20 cellular contexts compared by ENCODE assay signal in the genomic region with DNA sequence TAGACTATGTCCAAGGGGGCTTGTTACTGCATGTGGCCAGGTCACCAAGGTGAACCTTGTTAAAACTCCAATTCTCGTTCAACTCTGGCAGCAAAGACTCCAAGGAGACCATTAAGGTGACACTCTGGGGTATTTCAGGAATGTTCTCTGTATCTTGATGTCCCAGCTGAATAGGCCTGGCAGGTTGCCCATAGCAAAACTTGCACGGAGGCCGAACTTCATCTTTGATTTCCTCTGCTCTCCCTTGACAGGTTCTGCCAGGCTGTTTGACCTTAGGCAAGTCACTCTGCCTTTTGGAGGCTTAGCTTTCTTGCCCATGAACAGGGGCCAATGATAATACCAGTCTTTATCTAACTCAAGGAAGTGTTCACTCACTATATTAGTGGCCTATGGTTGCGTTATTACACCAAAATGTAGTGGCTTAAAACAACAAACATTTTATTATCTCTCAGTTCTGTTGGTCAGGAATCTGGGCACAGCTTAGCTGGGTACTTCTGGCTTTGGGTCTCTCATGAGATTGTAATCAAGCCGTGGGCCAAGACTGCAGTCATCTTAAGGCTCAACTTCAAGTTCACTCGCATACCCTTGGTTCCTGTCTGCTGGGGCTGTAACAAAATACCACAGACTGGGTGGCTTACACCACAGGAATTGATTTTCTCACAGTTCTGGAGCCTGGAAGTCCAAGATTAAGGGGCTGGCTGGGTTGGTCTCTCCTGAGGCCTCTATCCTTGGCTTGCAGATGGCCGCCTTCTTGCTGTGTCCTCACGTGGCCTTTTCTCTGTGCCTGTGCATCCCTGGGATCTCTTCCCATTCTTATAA.
DNase-seq lines count a peak whose midpoint lies in the region; ATAC-seq and TF ChIP-seq lines count a peak whose summit lies in the region.
"Had no signal": no experiment of that assay in that cellular context is flagged by ENCODE, and none has a peak within 500 bp of the region (broad histone marks: within the 10 kb centered on the region; RNA-seq: fewer than 3 reads in every experiment).

No MANE protein-coding gene starts in this region.

- DNase-seq in activated T-cell treated with anti-CD3 and anti-CD28 coated beads, Interleukin-2, amount 50 U/mL, for 24 hours: no peak
- DNase-seq in activated T-cell treated with anti-CD3 and anti-CD28 coated beads for 4 hours: no peak
- DNase-seq in MG63: peak; percentile 30
- no peak for DNase-seq in sciatic nerve (ENCODE audit: low spot score)
- DNase-seq in MCF 10A (ENCODE audit: unreplicated experiment): no peak
- no peak for DNase-seq in A172 (ENCODE audit: low spot score)
- DNase-seq: activated gamma-delta T cell; colonic mucosa; DMS79 treated with DMSO at 0.1 percent for 48 hours; HFFc6; Karpas-422; NCI-H1436; stimulated activated CD4-positive, alpha-beta T cell treated with anti-CD3 and anti-CD28 coated beads, Interleukin-4, amount 100 ng/mL, for 1 hour; testis had no signal

- H3K9me3 Mint-ChIP-seq in activated T-cell treated with anti-CD3 and anti-CD28 coated beads, Interleukin-2, amount 50 U/mL, for 24 hours: no peaks in the 10 kb centered on the region
- no peaks in the 10 kb centered on the region for H3K9me3 Mint-ChIP-seq in activated naive CD8-positive, alpha-beta T cell (ENCODE audit: low read depth)
- H3K9me3 Mint-ChIP-seq in MCF 10A (ENCODE audit: unreplicated experiment): no peaks in the 10 kb centered on the region

- POLR2A ChIA-PET in MCF 10A (lab: Yijun Ruan, JAX): interaction anchor here (0.7 kb wide), 1 partner anchor 9 kb away, joined by 3 read pairs; no protein-coding TSS in a partner anchor

- H3K27me3 Mint-ChIP-seq in activated T-cell treated with anti-CD3 and anti-CD28 coated beads, Interleukin-2, amount 50 U/mL, for 24 hours: no peaks in the 10 kb centered on the region
- H3K27me3 Mint-ChIP-seq in activated naive CD8-positive, alpha-beta T cell: no peaks in the 10 kb centered on the region
- peaks cover 19% of the 10 kb centered on the region for H3K27me3 Mint-ChIP-seq in MCF 10A (ENCODE audit: insufficient read depth, unreplicated experiment)

- no peaks in the 10 kb centered on the region for H3K27me3 ChIP-seq in MG63
- H3K27me3 ChIP-seq: colonic mucosa, testis had no signal

- no peaks in the 10 kb centered on the region for H3K36me3 ChIP-seq in MG63
- H3K36me3 ChIP-seq: colonic mucosa, prostate gland had no signal

- no peak for TF ChIP-seq CTCF in MCF 10A (IDR thresholded peaks at IDR 0.05; ENCODE audit: unreplicated experiment)

- H3K4me1 Mint-ChIP-seq in activated T-cell treated with anti-CD3 and anti-CD28 coated beads, Interleukin-2, amount 50 U/mL, for 24 hours (ENCODE audit: low read depth): peaks cover 55% of the 10 kb centered on the region
- peaks cover 55% of the 10 kb centered on the region for H3K4me1 Mint-ChIP-seq in activated naive CD8-positive, alpha-beta T cell (ENCODE audit: low read depth)
- H3K4me1 Mint-ChIP-seq in MCF 10A (ENCODE audit: insufficient read depth, unreplicated experiment): no peaks in the 10 kb centered on the region
- H3K4me1 Mint-ChIP-seq: CD14-positive monocyte had no signal

- intact Hi-C loops in sciatic nerve (cut with DNase I) (no loop called here), MCF 10A (cut with micrococcal nuclease) (no loop called here)

- peak overlapping the region; percentile 84 for H3K27ac Mint-ChIP-seq in activated T-cell treated with anti-CD3 and anti-CD28 coated beads, Interleukin-2, amount 50 U/mL, for 24 hours
- peak overlapping the region; percentile 83 for H3K27ac Mint-ChIP-seq in activated naive CD8-positive, alpha-beta T cell
- H3K27ac Mint-ChIP-seq in MCF 10A (ENCODE audit: low read depth, unreplicated experiment): no peak overlapping the region
- H3K27ac Mint-ChIP-seq: HFFc6 had no signal

- ATAC-seq in sciatic nerve: peak; percentile 26
- ATAC-seq in HG02981 (IDR thresholded peaks at IDR 0.05; ENCODE audit: unreplicated experiment): no peak

- no peak overlapping the region for H3K4me3 Mint-ChIP-seq in activated T-cell treated with anti-CD3 and anti-CD28 coated beads, Interleukin-2, amount 50 U/mL, for 24 hours
- peak overlapping the region; percentile 42 for H3K4me3 Mint-ChIP-seq in activated naive CD8-positive, alpha-beta T cell
- no peak overlapping the region for H3K4me3 Mint-ChIP-seq in MCF 10A (ENCODE audit: unreplicated experiment)
- H3K4me3 Mint-ChIP-seq: brain, CD14-positive monocyte, HFFc6 had no signal

- H3K4me3 ChIP-seq in MG63: no peak overlapping the region
- H3K4me3 ChIP-seq: colonic mucosa, prostate gland, skin epidermis, testis had no signal

- H3K36me3 Mint-ChIP-seq in activated T-cell treated with anti-CD3 and anti-CD28 coated beads, Interleukin-2, amount 50 U/mL, for 24 hours (ENCODE audit: low read depth): peaks cover 4% of the 10 kb centered on the region
- no peaks in the 10 kb centered on the region for H3K36me3 Mint-ChIP-seq in activated naive CD8-positive, alpha-beta T cell
- H3K36me3 Mint-ChIP-seq in MCF 10A (ENCODE audit: insufficient read depth, unreplicated experiment): no peaks in the 10 kb centered on the region
- H3K36me3 Mint-ChIP-seq: brain, CD14-positive monocyte had no signal

- H3K9me3 ChIP-seq in MG63: no peaks in the 10 kb centered on the region
- H3K9me3 ChIP-seq: colonic mucosa, prostate gland, testis had no signal

- CTCF ChIA-PET in MCF 10A (lab: Yijun Ruan, JAX): no interaction called here

- no TSS peak for BruUV-seq in MCF 10A (replicated peaks; lab: Mats Ljungman, UMichigan)
